34 cellular contexts compared by ENCODE assay signal in genomic region chr2:73916666-73917065, GRCh38. TPM values are rescaled to one million over a fixed set of nuclear protein-coding genes. Genes with fewer than 3 reads are reported as not detected.
"Had no signal": no experiment of that assay in that cellular context is flagged by ENCODE, and none has a peak within 500 bp of the region (broad histone marks: within the 10 kb centered on the region; RNA-seq: fewer than 3 reads in every experiment).

No MANE protein-coding gene starts in this region.

- H3K9me3 ChIP-seq: Peyer's patch, SJSA1, SK-N-SH had no signal

- H3K4me3 Mint-ChIP-seq: activated CD4-positive, alpha-beta T cell treated with anti-CD3 and anti-CD28 coated beads for 36 hours; activated CD4-positive, alpha-beta T cell treated with anti-CD3 and anti-CD28 coated beads, Interleukin-2, amount 10 ng/mL, durations not matched to agents 7 days and 5 days; activated CD8-positive, alpha-beta T cell treated with anti-CD3 and anti-CD28 coated beads, Interleukin-2, amount 10 ng/mL, durations not matched to agents 7 days and 5 days; activated naive CD4-positive, alpha-beta T cell treated with anti-CD3 and anti-CD28 coated beads, Interleukin-2, amount 10 ng/mL, durations not matched to agents 7 days and 5 days; activated naive CD8-positive, alpha-beta T cell; activated naive CD8-positive, alpha-beta T cell treated with anti-CD3 and anti-CD28 coated beads, Interleukin-2, amount 50 U/mL, for 24 hours; brain; T-helper 1 cell treated with Interleukin-12 subunit alpha and Interleukin-12 subunit beta and Interleukin-4 antibody, amounts not matched to agents 30 μg/mL and 1 μg/mL, for 36 hours; T-helper 2 cell treated with Interferon-gamma antibody and Interleukin-4, amounts not matched to agents 5 μg/mL and 100 μg/mL, for 36 hours had no signal

- ATAC-seq: activated CD4-positive, alpha-beta T cell treated with anti-CD3 and anti-CD28 coated beads for 36 hours; activated CD8-positive, alpha-beta T cell treated with anti-CD3 and anti-CD28 coated beads, Interleukin-2, amount 10 ng/mL, durations not matched to agents 7 days and 5 days; activated naive CD8-positive, alpha-beta T cell treated with anti-CD3 and anti-CD28 coated beads, Interleukin-2, amount 50 U/mL, for 24 hours; PC-3 had no signal

- H3K4me2 ChIP-seq: KMS-11, SK-N-SH had no signal

- H3K4me1 Mint-ChIP-seq: activated naive CD8-positive, alpha-beta T cell treated with anti-CD3 and anti-CD28 coated beads, Interleukin-2, amount 50 U/mL, for 24 hours; brain had no signal

- H3K27ac Mint-ChIP-seq: activated CD4-positive, alpha-beta T cell treated with anti-CD3 and anti-CD28 coated beads for 36 hours; activated CD4-positive, alpha-beta T cell treated with anti-CD3 and anti-CD28 coated beads, Interleukin-2, amount 10 ng/mL, durations not matched to agents 7 days and 5 days; activated naive CD4-positive, alpha-beta T cell treated with anti-CD3 and anti-CD28 coated beads, Interleukin-2, amount 10 ng/mL, durations not matched to agents 7 days and 5 days; activated naive CD8-positive, alpha-beta T cell; activated naive CD8-positive, alpha-beta T cell treated with anti-CD3 and anti-CD28 coated beads, Interleukin-2, amount 50 U/mL, for 24 hours; brain; T-helper 1 cell treated with Interleukin-12 subunit alpha and Interleukin-12 subunit beta and Interleukin-4 antibody, amounts not matched to agents 30 μg/mL and 1 μg/mL, for 36 hours; T-helper 2 cell treated with Interferon-gamma antibody and Interleukin-4, amounts not matched to agents 5 μg/mL and 100 μg/mL, for 36 hours had no signal

- H3K27me3 Mint-ChIP-seq: activated CD4-positive, alpha-beta T cell treated with anti-CD3 and anti-CD28 coated beads for 36 hours; activated CD4-positive, alpha-beta T cell treated with anti-CD3 and anti-CD28 coated beads, Interleukin-2, amount 10 ng/mL, durations not matched to agents 7 days and 5 days; activated naive CD8-positive, alpha-beta T cell had no signal

- H3K9ac ChIP-seq: KMS-11, SK-N-SH had no signal

- H3K4me1 ChIP-seq: Peyer's patch, SJSA1 had no signal

- H3K27ac ChIP-seq: KMS-11, Peyer's patch, SJSA1 had no signal

- H3K4me3 ChIP-seq: Peyer's patch, SJSA1 had no signal

- H3K9me3 Mint-ChIP-seq: activated CD4-positive, alpha-beta T cell treated with anti-CD3 and anti-CD28 coated beads, Interleukin-2, amount 10 ng/mL, durations not matched to agents 7 days and 5 days; activated naive CD4-positive, alpha-beta T cell treated with anti-CD3 and anti-CD28 coated beads, Interleukin-2, amount 10 ng/mL, durations not matched to agents 7 days and 5 days; activated naive CD8-positive, alpha-beta T cell treated with anti-CD3 and anti-CD28 coated beads, Interleukin-2, amount 50 U/mL, for 24 hours; brain; T-helper 1 cell treated with Interleukin-12 subunit alpha and Interleukin-12 subunit beta and Interleukin-4 antibody, amounts not matched to agents 30 μg/mL and 1 μg/mL, for 36 hours; T-helper 2 cell treated with Interferon-gamma antibody and Interleukin-4, amounts not matched to agents 5 μg/mL and 100 μg/mL, for 36 hours had no signal

- H3K36me3 ChIP-seq: Peyer's patch had no signal

- H3K27me3 ChIP-seq: Peyer's patch, SJSA1 had no signal

- DNase-seq: activated CD4-positive, alpha-beta T cell treated with anti-CD3 and anti-CD28 coated beads for 36 hours; activated CD4-positive, alpha-beta T cell treated with anti-CD3 and anti-CD28 coated beads, Interleukin-2, amount 10 ng/mL, durations not matched to agents 7 days and 5 days; activated CD4-positive, alpha-beta T cell treated with anti-CD3 and anti-CD28 coated beads, Interleukin-2, amount 50 U/mL, for 48 hours; activated CD8-positive, alpha-beta memory T cell treated with anti-CD3 and anti-CD28 coated beads, Interleukin-2, amount 50 U/mL, for 4 hours; activated CD8-positive, alpha-beta T cell treated with anti-CD3 and anti-CD28 coated beads, Interleukin-2, amount 10 ng/mL, durations not matched to agents 7 days and 5 days; activated effector memory CD4-positive, alpha-beta T cell treated with Interleukin-2 at 50 U/mL for 16 hours; activated naive CD4-positive, alpha-beta T cell treated with anti-CD3 and anti-CD28 coated beads, Interleukin-2, amount 10 ng/mL, durations not matched to agents 7 days and 5 days; activated naive CD8-positive, alpha-beta T cell treated with anti-CD3 and anti-CD28 coated beads, Interleukin-2, amount 50 U/mL, for 24 hours; activated T-cell treated with anti-CD3 and anti-CD28 coated beads, Interleukin-2, amount 50 U/mL, for 48 hours; anterior cingulate cortex; central memory CD4-positive, alpha-beta T cell; NCI-H1092 treated with DMSO at 0.1 percent for 48 hours; NCI-H1417; NCI-H146; NCI-H187; NCI-H2029 treated with DMSO at 0.1 percent for 48 hours; NCI-H2107; NCI-H2171; NCI-H510A; NCI-H526; NCI-H748 treated with DMSO at 0.1 percent for 48 hours; NK-92 treated with Interleukin-12 subunit alpha and Interleukin-12 subunit beta, amount 100 ng/mL, for 24 hours; PC-3; Peyer's patch; RPMI8226; SHP77 treated with DMSO at 0.1 percent for 48 hours; SK-N-SH had no signal

- H3K36me3 Mint-ChIP-seq: activated naive CD4-positive, alpha-beta T cell treated with anti-CD3 and anti-CD28 coated beads, Interleukin-2, amount 10 ng/mL, durations not matched to agents 7 days and 5 days; activated naive CD8-positive, alpha-beta T cell; brain had no signal

- FAIRE-seq: TTC549 had no signal

RNA-seq across cellular contexts. Expression of gene ACTG2, which starts 23.9 kb away (rescaled TPM):
- total RNA-seq: activated CD4-positive, alpha-beta T cell treated with anti-CD3 and anti-CD28 coated beads, Interleukin-2, amount 10 ng/mL, durations not matched to agents 7 days and 5 days had no signal
